Comparison of ENCODE assay signal across 1 cellular context in the genomic region with DNA sequence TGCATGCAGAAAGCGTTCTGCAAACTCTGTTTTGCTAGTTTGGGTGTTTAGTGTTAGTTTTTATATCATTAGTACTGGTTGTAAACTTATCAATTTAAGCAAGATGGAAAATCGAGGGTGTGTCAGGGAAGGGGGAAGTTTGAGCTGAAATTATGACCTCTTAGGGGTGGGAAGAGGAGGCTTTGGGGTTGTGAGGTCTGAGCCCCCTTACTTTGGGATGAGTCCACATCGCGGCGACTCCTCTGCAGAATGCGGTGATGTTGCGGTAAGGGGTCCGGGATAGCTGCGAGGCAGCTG.
TF ChIP-seq lines count a peak whose summit lies in the region.

No MANE protein-coding gene starts in this region.

TF ChIP-seq in GM12878, 131 proteins besides CTCF, POLR2A, EP300 and RAD21:
- TF ChIP-seq RUNX3 (IDR thresholded peaks at IDR 0.05; ENCODE audit: low read length) (peak; percentile 70), EED (IDR thresholded peaks at IDR 0.05; ENCODE audit: low read depth) (peak; percentile 17), BMI1 (IDR thresholded peaks at IDR 0.05; ENCODE audit: borderline replicate concordance) (no peak)
